In the genomic region with DNA sequence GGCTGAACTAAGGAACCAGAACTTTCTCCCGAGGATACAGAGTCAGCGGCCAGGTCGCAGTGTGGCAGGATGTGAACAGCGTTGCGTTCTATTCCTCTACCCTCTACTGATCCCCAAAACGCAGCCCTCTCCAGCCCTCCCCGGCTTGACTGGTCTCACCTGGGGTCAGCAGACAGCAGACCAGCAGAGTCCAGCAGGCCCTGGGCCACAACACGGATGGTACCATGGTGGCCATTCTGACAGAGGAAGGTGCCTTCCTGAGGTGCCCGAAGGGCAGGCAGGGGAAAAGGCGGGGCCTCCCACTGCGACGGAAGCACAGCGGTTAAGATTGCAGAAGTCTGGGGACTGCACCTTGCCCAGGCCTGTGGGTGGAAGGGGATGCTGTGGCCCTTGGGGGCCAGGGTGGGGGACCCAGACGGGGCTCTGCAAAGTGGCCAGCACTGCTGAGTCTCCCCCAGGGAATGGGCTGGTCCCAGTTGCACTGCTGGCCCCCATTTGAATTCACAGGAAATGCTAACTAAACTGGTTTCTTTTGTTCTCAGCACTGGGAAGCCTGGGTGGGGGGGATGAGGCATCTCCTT, we compare ENCODE assay signal across 9 cellular contexts. TPM values are rescaled to one million over a fixed set of nuclear protein-coding genes. Genes with fewer than 3 reads are reported as not detected.
A peak's percentile ranks its signal among the peaks of the same experiment; 100 is the strongest.
DNase-seq lines count a peak whose midpoint lies in the region; ATAC-seq, FAIRE-seq and TF ChIP-seq lines count a peak whose summit lies in the region.
"Had no signal": no experiment of that assay in that cellular context is flagged by ENCODE, and none has a peak within 500 bp of the region (broad histone marks: within the 10 kb centered on the region; RNA-seq: fewer than 3 reads in every experiment).

A gene with protein sequence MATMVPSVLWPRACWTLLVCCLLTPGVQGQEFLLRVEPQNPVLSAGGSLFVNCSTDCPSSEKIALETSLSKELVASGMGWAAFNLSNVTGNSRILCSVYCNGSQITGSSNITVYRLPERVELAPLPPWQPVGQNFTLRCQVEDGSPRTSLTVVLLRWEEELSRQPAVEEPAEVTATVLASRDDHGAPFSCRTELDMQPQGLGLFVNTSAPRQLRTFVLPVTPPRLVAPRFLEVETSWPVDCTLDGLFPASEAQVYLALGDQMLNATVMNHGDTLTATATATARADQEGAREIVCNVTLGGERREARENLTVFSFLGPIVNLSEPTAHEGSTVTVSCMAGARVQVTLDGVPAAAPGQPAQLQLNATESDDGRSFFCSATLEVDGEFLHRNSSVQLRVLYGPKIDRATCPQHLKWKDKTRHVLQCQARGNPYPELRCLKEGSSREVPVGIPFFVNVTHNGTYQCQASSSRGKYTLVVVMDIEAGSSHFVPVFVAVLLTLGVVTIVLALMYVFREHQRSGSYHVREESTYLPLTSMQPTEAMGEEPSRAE (minus strand): TSS at position 245 of the 581 bp plus-strand sequence. CDS start 10 bp downstream, at position 235.

- H3K4me2 ChIP-seq in Loucy (ENCODE audit: low read depth, low read length, poor library complexity, severe bottlenecking) (peak within 1 kb of the TSS; percentile 95), HepG2 (ENCODE audit: low read depth, low read length) (0 out of 2 replicates have a peak within 1 kb of the TSS, but pooled peaks have one; percentile 18)

- H3K79me2 ChIP-seq in Loucy (ENCODE audit: insufficient read depth, low read length): peaks cover 33% of the 10 kb centered on the region
- no peaks in the 10 kb centered on the region for H3K79me2 ChIP-seq in HepG2 (ENCODE audit: insufficient read depth, low read length)

- TF ChIP-seq EP300 in HepG2 (IDR thresholded peaks at IDR 0.05; ENCODE audit: low read depth in 2 of 2, low read length in 2 of 2) (no peak), HepG2 (CRISPR knock-in tag; IDR thresholded peaks at IDR 0.05; ENCODE audit: borderline replicate concordance) (no peak)

- H3K36me3 ChIP-seq in Loucy (ENCODE audit: insufficient read depth, low read length): no peaks in the 10 kb centered on the region
- no peaks in the 10 kb centered on the region for H3K36me3 ChIP-seq in HepG2 (replicated peaks in 1 of 2; ENCODE audit: control insufficient read depth in 1 of 2, insufficient read depth in 2 of 2, low read length in 2 of 2)
- H3K36me3 ChIP-seq in vagina: no peaks in the 10 kb centered on the region
- H3K36me3 ChIP-seq: SJSA1 had no signal

- H3K9me3 ChIP-seq in Loucy (ENCODE audit: insufficient read depth, low read depth, low read length): no peaks in the 10 kb centered on the region
- no peaks in the 10 kb centered on the region for H3K9me3 ChIP-seq in HepG2 (ENCODE audit: low read length)
- no peaks in the 10 kb centered on the region for H3K9me3 ChIP-seq in vagina
- H3K9me3 ChIP-seq: SJSA1 had no signal

- H3F3A ChIP-seq in Loucy (ENCODE audit: low read depth): no peaks in the 10 kb centered on the region

- FAIRE-seq in HepG2 (lab: Jason Lieb, UNC): no peak

- H3K9me2 ChIP-seq in Loucy (replicated peaks; ENCODE audit: low read depth, low read length): no peaks in the 10 kb centered on the region

- H3K27ac ChIP-seq in HepG2 (ENCODE audit: extremely low read length, insufficient read depth, low read length) (no peak within 1 kb of the TSS), vagina (no peak within 1 kb of the TSS)
- H3K27ac ChIP-seq: SJSA1 had no signal

- peaks cover 4% of the 10 kb centered on the region for H4K20me1 ChIP-seq in Loucy (ENCODE audit: insufficient read depth, low read length, poor library complexity, severe bottlenecking)
- no peaks in the 10 kb centered on the region for H4K20me1 ChIP-seq in HepG2 (ENCODE audit: insufficient read depth, low read length)

- H3K9ac ChIP-seq in Loucy (ENCODE audit: low read depth, low read length, poor library complexity, severe bottlenecking): peak within 1 kb of the TSS; percentile 88
- no peak within 1 kb of the TSS for H3K9ac ChIP-seq in HepG2 (ENCODE audit: insufficient read depth, low read depth, low read length)

- TF ChIP-seq CTCF in Loucy (conservative IDR thresholded peaks at IDR 0.05; ENCODE audit: low read length): no peak
- TF ChIP-seq CTCF in HepG2 (CRISPR knock-in tag; IDR thresholded peaks at IDR 0.05): no peak
- no peak for TF ChIP-seq CTCF in vagina (IDR thresholded peaks at IDR 0.05)

- POLR2A ChIA-PET in HepG2 (lab: Yijun Ruan, JAX): no interaction called here

- CTCF ChIA-PET in HepG2 (lab: Yijun Ruan, JAX; ENCODE audit: low intra/inter-chr PET ratio, low total read pairs): no interaction called here

- DNase-seq in activated CD8-positive, alpha-beta memory T cell treated with anti-CD3 and anti-CD28 coated beads, Interleukin-2, amount 50 U/mL, for 4 hours: peak; percentile 63
- no peak for DNase-seq in HepG2 (ENCODE audit: low spot score)
- peak; percentile 83 for DNase-seq in stimulated activated naive CD8-positive, alpha-beta T cell treated with anti-CD3 and anti-CD28 coated beads, Interleukin-15, Interleukin-2, amounts not matched to agents 100 U/mL and 50 U/mL, for 24 hours
- DNase-seq in nucleus accumbens (lab: John Stamatoyannopoulos, UW): no peak
- no peak for DNase-seq in vagina (ENCODE audit: extremely low spot score in 2 of 2)
- no peak for DNase-seq in globus pallidus (ENCODE audit: low spot score)

- peak within 1 kb of the TSS; percentile 88 for H3K4me3 ChIP-seq in Loucy (ENCODE audit: low read length, poor library complexity, severe bottlenecking)
- no peak within 1 kb of the TSS; a peak in 1 of 6 replicates for H3K4me3 ChIP-seq in HepG2 (replicated peaks in 1 of 3; ENCODE audit: insufficient read depth in 1 of 3, low read depth in 2 of 3, low read length in 3 of 3)
- peak within 1 kb of the TSS in 1 of 2 donors; percentile 3 for H3K4me3 ChIP-seq in vagina
- H3K4me3 ChIP-seq: SJSA1 had no signal

- H3K4me1 ChIP-seq in Loucy (ENCODE audit: insufficient read depth, low read length, poor library complexity, severe bottlenecking) (peaks cover 24% of the 10 kb centered on the region), HepG2 (ENCODE audit: insufficient read depth, low read length) (peaks cover 65% of the 10 kb centered on the region), vagina (peaks cover under 1% of the 10 kb centered on the region)

- H2AFZ ChIP-seq in Loucy (ENCODE audit: low read length) (peak within 1 kb of the TSS; percentile 90), HepG2 (ENCODE audit: low read length) (no peak within 1 kb of the TSS)

- 58% methylated on average over 13 of the region's 14 CpGs for WGBS in HepG2 (ENCODE audit: low lambda C conversion rate)

- BruUV-seq in HepG2 (replicated peaks; lab: Mats Ljungman, UMichigan): no TSS peak

- peak; percentile 86 for TF ChIP-seq POLR2A in GM19099 (IDR thresholded peaks at IDR 0.05; ENCODE audit: extremely low read depth, insufficient read length, low read depth)
- no peak for TF ChIP-seq POLR2A in HepG2 (IDR thresholded peaks at IDR 0.05; ENCODE audit: insufficient read depth in 1 of 2, low read depth in 2 of 2, low read length in 2 of 2)
- TF ChIP-seq POLR2A in vagina (IDR thresholded peaks at IDR 0.05): no peak

- H3K27me3 ChIP-seq in Loucy (ENCODE audit: insufficient read depth, low read length, poor library complexity, severe bottlenecking): no peaks in the 10 kb centered on the region
- peaks cover 1 to 3% of the 10 kb centered on the region in 2 experiments; a peak in 3 of 5 replicates for H3K27me3 ChIP-seq in HepG2 (ENCODE audit: control insufficient read depth in 1 of 2, insufficient read depth in 2 of 2, low read length in 2 of 2)
- H3K27me3 ChIP-seq in vagina: no peaks in the 10 kb centered on the region
- H3K27me3 ChIP-seq: SJSA1 had no signal

- intact Hi-C loops in HepG2 (cut with micrococcal nuclease; ENCODE audit: unreplicated experiment): loop anchor here (5.0 kb wide), 1 partner anchor 48 kb away; no protein-coding TSS in a partner anchor
- intact Hi-C loops in vagina (cut with DNase I): no loop called here

- TF ChIP-seq RAD21 in HepG2 (CRISPR knock-in tag; IDR thresholded peaks at IDR 0.05): no peak

- in situ Hi-C loops in HepG2 (cut with HindIII; ENCODE audit: extremely low pct_ligation_motif_present, low pct_unique_long_range_greater_than_20kb): loop anchor here (5.0 kb wide), 1 partner anchor 43 kb away; the partner anchor contains the start of gene TYK2

- no peak for ATAC-seq in HepG2
- peak; percentile 95 for ATAC-seq in stimulated activated naive CD8-positive, alpha-beta T cell treated with anti-CD3 and anti-CD28 coated beads, Interleukin-15, Interleukin-2, amounts not matched to agents 100 U/mL and 50 U/mL, for 24 hours

TF ChIP-seq in HepG2, 621 proteins besides CTCF, POLR2A, EP300 and RAD21 (continues in another document):
- TF ChIP-seq ZFX (CRISPR knock-in tag; IDR thresholded peaks at IDR 0.05; ENCODE audit: low read depth) (no peak), DPF2 (CRISPR knock-in tag; IDR thresholded peaks at IDR 0.05; ENCODE audit: borderline replicate concordance, low read depth) (no peak)

RNA-seq across cellular contexts. Expression of the gene that starts here (rescaled TPM):
- total RNA-seq in HepG2 (2016; rRNA removed; fragmentation: Illumina TruSeq; extraction: Trizol) (21.0 and 25.1 TPM in 2 replicates), vagina (7.9 TPM)
- 30.5 and 37.9 TPM in 2 replicates for total RNA-seq in HepG2 (2016; cell fraction: cytosol; rRNA removed; fragmentation: Illumina TruSeq; extraction: Trizol; ENCODE audit: low read depth)
- 19.7 and 23.7 TPM in 2 replicates for total RNA-seq in HepG2 (2016; cell fraction: insoluble cytoplasmic fraction; rRNA removed; fragmentation: Illumina TruSeq; extraction: Trizol)
- 35.4 and 39.7 TPM in 2 replicates for total RNA-seq in HepG2 (2016; cell fraction: membrane; rRNA removed; fragmentation: Illumina TruSeq; extraction: Trizol)
- 6.5 and 9.1 TPM in 2 replicates for total RNA-seq in HepG2 (2016; cell fraction: nucleus; rRNA removed; fragmentation: Illumina TruSeq; extraction: Trizol)
- polyA plus RNA-seq in HepG2 (2011; rRNA removed): 14.1 and 16.3 TPM in 2 replicates
- 14.0 and 19.9 TPM in 2 replicates for polyA plus RNA-seq in HepG2 (2011; cell fraction: cytosol; rRNA removed)
- polyA plus RNA-seq in HepG2 (2011; cell fraction: nucleus; rRNA removed): 9.0 and 12.6 TPM in 2 replicates
- polyA plus RNA-seq in HepG2 (2012): 7.0 and 10.0 TPM in 2 replicates
- 38.1 and 51.4 TPM in 2 replicates for polyA plus RNA-seq in HepG2 (2016; cell fraction: cytosol; fragmentation: Illumina TruSeq; extraction: Trizol; ENCODE audit: low read depth)
- polyA plus RNA-seq in HepG2 (2016; cell fraction: insoluble cytoplasmic fraction; fragmentation: Illumina TruSeq; extraction: Trizol; ENCODE audit: low read depth): 25.7 and 28.4 TPM in 2 replicates
- polyA plus RNA-seq in HepG2 (2016; cell fraction: membrane; fragmentation: Illumina TruSeq; extraction: Trizol; ENCODE audit: low read depth): 38.5 and 41.1 TPM in 2 replicates
- 16.9 and 17.0 TPM in 2 replicates for polyA plus RNA-seq in HepG2 (2016; cell fraction: nucleus; fragmentation: Illumina TruSeq; extraction: Trizol; ENCODE audit: insufficient read depth, low read depth)
- 16.1 and 18.5 TPM in 2 replicates for polyA minus RNA-seq in HepG2 (2011; rRNA and poly(A)+ RNA removed; ENCODE audit: low replicate concordance)
- polyA minus RNA-seq in HepG2 (2011; cell fraction: cytosol; rRNA and poly(A)+ RNA removed): 6.1 and 8.2 TPM in 2 replicates
- 2.4 and 3.5 TPM in 2 replicates for polyA minus RNA-seq in HepG2 (2011; cell fraction: nucleus; rRNA and poly(A)+ RNA removed)

Comparison
In these comparisons a context has a peak if more than half of its experiments do, and no peak if none do; other contexts are left out.
1. DNase-seq: peak in activated CD8-positive, alpha-beta memory T cell treated with anti-CD3 and anti-CD28 coated beads, Interleukin-2, amount 50 U/mL, for 4 hours (single experiment) and stimulated activated naive CD8-positive, alpha-beta T cell treated with anti-CD3 and anti-CD28 coated beads, Interleukin-15, Interleukin-2, amounts not matched to agents 100 U/mL and 50 U/mL, for 24 hours (single experiment); none in HepG2 (single experiment), nucleus accumbens (0 of 56), vagina (0 of 2) and globus pallidus (single experiment).